29 cellular contexts compared by ENCODE assay signal in the genomic region with DNA sequence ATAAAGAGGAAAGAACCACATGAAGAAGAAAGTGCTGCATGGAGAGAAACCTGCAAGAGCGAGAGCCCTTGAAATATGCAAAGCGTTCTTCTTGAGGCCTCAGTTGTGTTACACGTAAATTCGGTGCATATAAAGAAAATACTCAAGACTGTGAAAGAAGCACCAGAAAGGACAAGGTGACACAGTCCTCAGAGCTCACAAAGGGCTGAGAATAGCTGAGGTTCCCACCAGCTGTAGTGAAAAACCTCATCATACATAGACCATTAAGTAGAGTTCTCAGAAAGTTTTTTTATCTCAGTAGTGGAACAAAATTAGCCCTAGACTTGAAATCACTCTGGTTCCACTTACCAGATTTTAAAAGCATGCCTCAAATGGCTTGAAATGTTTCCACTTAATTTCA.
"Had no signal": no experiment of that assay in that cellular context is flagged by ENCODE, and none has a peak within 500 bp of the region (broad histone marks: within the 10 kb centered on the region; RNA-seq: fewer than 3 reads in every experiment).

No MANE protein-coding gene starts in this region.

- H3K36me3 Mint-ChIP-seq: stimulated activated effector memory CD8-positive, alpha-beta T cell treated with anti-CD3 and anti-CD28 coated beads, Interleukin-12 subunit alpha, Interleukin-12 subunit beta, amount 100 ng/mL, for 72 hours; stimulated activated memory B cell treated with anti-CD40 and anti-IgM and Interleukin-4, amounts not matched to agents 10 μg/mL and 1 μg/mL and 100 μg/mL, for 72 hours; stimulated activated naive B cell treated with anti-CD40 and anti-IgM and Interleukin-4, amounts not matched to agents 10 μg/mL and 1 μg/mL and 100 μg/mL, for 72 hours; type B pancreatic cell had no signal

- H3K4me3 ChIP-seq: stomach, suprapubic skin, testis, thoracic aorta, thyroid gland, tibial artery, tibial nerve, transverse colon, upper lobe of left lung, upper lobe of right lung, uterus, vagina had no signal

- H3K27me3 ChIP-seq: stomach, suprapubic skin, testis, thyroid gland, tibial artery, tibial nerve, transverse colon, upper lobe of left lung, upper lobe of right lung, uterus, vagina had no signal

- H3K27me3 Mint-ChIP-seq: stimulated activated memory B cell treated with anti-CD40 and anti-IgM and Interleukin-4, amounts not matched to agents 10 μg/mL and 1 μg/mL and 100 μg/mL, for 72 hours; stimulated activated naive B cell treated with anti-CD40 and anti-IgM and Interleukin-4, amounts not matched to agents 10 μg/mL and 1 μg/mL and 100 μg/mL, for 72 hours; stimulated activated naive CD8-positive, alpha-beta T cell treated with anti-CD3 and anti-CD28 coated beads, Interleukin-15, amount 100 ng/mL, for 72 hours; stimulated activated naive CD8-positive, alpha-beta T cell treated with anti-CD3 and anti-CD28 coated beads, Interleukin-15, Interleukin-2, amounts not matched to agents 100 ng/mL and 50 ng/mL, for 24 hours; type B pancreatic cell had no signal

- ATAC-seq: stimulated activated effector memory CD8-positive, alpha-beta T cell treated with anti-CD3 and anti-CD28 coated beads, Interleukin-12 subunit alpha, Interleukin-12 subunit beta, amount 100 ng/mL, for 72 hours; stimulated activated memory B cell treated with anti-CD40 and anti-IgM and Interleukin-4, amounts not matched to agents 10 μg/mL and 1 μg/mL and 100 μg/mL, for 72 hours; stimulated activated naive B cell treated with anti-CD40 and anti-IgM and Interleukin-4, amounts not matched to agents 10 μg/mL and 1 μg/mL and 100 μg/mL, for 72 hours; stimulated activated naive CD8-positive, alpha-beta T cell treated with anti-CD3 and anti-CD28 coated beads, Interleukin-15, amount 100 ng/mL, for 72 hours; stimulated activated naive CD8-positive, alpha-beta T cell treated with anti-CD3 and anti-CD28 coated beads, Interleukin-15, Interleukin-2, amounts not matched to agents 100 U/mL and 50 U/mL, for 24 hours; upper lobe of right lung had no signal

- DNase-seq: stimulated activated CD4-positive, alpha-beta T cell treated with anti-CD3 and anti-CD28 coated beads, Interleukin-2, amount 100 ng/mL, for 48 hours; stimulated activated CD4-positive, alpha-beta T cell treated with anti-CD3 and anti-CD28 coated beads, Interleukin-4, amount 100 ng/mL, for 1 hour; stimulated activated CD4-positive, alpha-beta T cell treated with anti-CD3 and anti-CD28 coated beads, Interleukin-4, amount 100 ng/mL, for 24 hours; stimulated activated CD4-positive, alpha-beta T cell treated with anti-CD3 and anti-CD28 coated beads, Interleukin-4, amount 100 ng/mL, for 4 hours; stimulated activated CD8-positive, alpha-beta memory T cell treated with anti-CD3 and anti-CD28 coated beads, Interleukin-4, amount 100 ng/mL, for 48 hours; stimulated activated naive B cell treated with anti-CD40 and anti-IgM and Interleukin-4, amounts not matched to agents 10 μg/mL and 1 μg/mL and 100 μg/mL, for 72 hours; stimulated activated naive CD4-positive, alpha-beta T cell; stimulated activated naive CD4-positive, alpha-beta T cell treated with Interleukin-2 at 50 U/mL for 16 hours; stimulated activated naive CD8-positive, alpha-beta T cell treated with anti-CD3 and anti-CD28 coated beads, Interleukin-15, amount 100 ng/mL, for 72 hours; stimulated activated naive CD8-positive, alpha-beta T cell treated with anti-CD3 and anti-CD28 coated beads, Interleukin-15, Interleukin-2, amounts not matched to agents 100 U/mL and 50 U/mL, for 24 hours; stomach; substantia nigra; testis; thyroid gland; tibial artery; transverse colon; trophoblast cell; upper lobe of left lung; upper lobe of right lung; uterus had no signal

- H3K9me3 Mint-ChIP-seq: stimulated activated effector memory CD8-positive, alpha-beta T cell treated with anti-CD3 and anti-CD28 coated beads, Interleukin-12 subunit alpha, Interleukin-12 subunit beta, amount 100 ng/mL, for 72 hours; stimulated activated naive B cell treated with anti-CD40 and anti-IgM and Interleukin-4, amounts not matched to agents 10 μg/mL and 1 μg/mL and 100 μg/mL, for 72 hours; stimulated activated naive CD8-positive, alpha-beta T cell treated with anti-CD3 and anti-CD28 coated beads, Interleukin-15, amount 100 ng/mL, for 72 hours; stimulated activated naive CD8-positive, alpha-beta T cell treated with anti-CD3 and anti-CD28 coated beads, Interleukin-15, Interleukin-2, amounts not matched to agents 100 ng/mL and 50 ng/mL, for 24 hours had no signal

- H3K9me3 ChIP-seq: testis, thoracic aorta, thyroid gland, tibial artery, tibial nerve, transverse colon, upper lobe of left lung, upper lobe of right lung, uterus, vagina had no signal

- H3K27ac Mint-ChIP-seq: stimulated activated effector memory CD8-positive, alpha-beta T cell treated with anti-CD3 and anti-CD28 coated beads, Interleukin-12 subunit alpha, Interleukin-12 subunit beta, amount 100 ng/mL, for 72 hours; stimulated activated memory B cell treated with anti-CD40 and anti-IgM and Interleukin-4, amounts not matched to agents 10 μg/mL and 1 μg/mL and 100 μg/mL, for 72 hours; stimulated activated naive B cell treated with anti-CD40 and anti-IgM and Interleukin-4, amounts not matched to agents 10 μg/mL and 1 μg/mL and 100 μg/mL, for 72 hours; stimulated activated naive CD8-positive, alpha-beta T cell treated with anti-CD3 and anti-CD28 coated beads, Interleukin-15, amount 100 ng/mL, for 72 hours; stimulated activated naive CD8-positive, alpha-beta T cell treated with anti-CD3 and anti-CD28 coated beads, Interleukin-15, Interleukin-2, amounts not matched to agents 100 ng/mL and 50 ng/mL, for 24 hours; type B pancreatic cell had no signal

- H3K36me3 ChIP-seq: stomach, suprapubic skin, thoracic aorta, thyroid gland, tibial artery, tibial nerve, transverse colon, upper lobe of left lung, upper lobe of right lung, uterus, vagina had no signal

- H3K27ac ChIP-seq: stomach, suprapubic skin, testis, thoracic aorta, thyroid gland, tibial artery, tibial nerve, transverse colon, upper lobe of left lung, upper lobe of right lung, uterus, vagina had no signal

- FAIRE-seq: urothelium cell line had no signal

- H3K4me1 ChIP-seq: stomach, suprapubic skin, testis, thyroid gland, tibial artery, tibial nerve, transverse colon, upper lobe of left lung, upper lobe of right lung, uterus, vagina had no signal

- H3K4me1 Mint-ChIP-seq: stimulated activated effector memory CD8-positive, alpha-beta T cell treated with anti-CD3 and anti-CD28 coated beads, Interleukin-12 subunit alpha, Interleukin-12 subunit beta, amount 100 ng/mL, for 72 hours; stimulated activated memory B cell treated with anti-CD40 and anti-IgM and Interleukin-4, amounts not matched to agents 10 μg/mL and 1 μg/mL and 100 μg/mL, for 72 hours; stimulated activated naive B cell treated with anti-CD40 and anti-IgM and Interleukin-4, amounts not matched to agents 10 μg/mL and 1 μg/mL and 100 μg/mL, for 72 hours; stimulated activated naive CD8-positive, alpha-beta T cell treated with anti-CD3 and anti-CD28 coated beads, Interleukin-15, amount 100 ng/mL, for 72 hours had no signal

- H3K4me3 Mint-ChIP-seq: stimulated activated effector memory CD8-positive, alpha-beta T cell treated with anti-CD3 and anti-CD28 coated beads, Interleukin-12 subunit alpha, Interleukin-12 subunit beta, amount 100 ng/mL, for 72 hours; stimulated activated memory B cell treated with anti-CD40 and anti-IgM and Interleukin-4, amounts not matched to agents 10 μg/mL and 1 μg/mL and 100 μg/mL, for 72 hours; stimulated activated naive B cell treated with anti-CD40 and anti-IgM and Interleukin-4, amounts not matched to agents 10 μg/mL and 1 μg/mL and 100 μg/mL, for 72 hours; stimulated activated naive CD8-positive, alpha-beta T cell treated with anti-CD3 and anti-CD28 coated beads, Interleukin-15, amount 100 ng/mL, for 72 hours; stimulated activated naive CD8-positive, alpha-beta T cell treated with anti-CD3 and anti-CD28 coated beads, Interleukin-15, Interleukin-2, amounts not matched to agents 100 ng/mL and 50 ng/mL, for 24 hours; type B pancreatic cell had no signal
